Comparison of ENCODE assay signal across 1 cellular context in genomic region chr1:26027716-26028489, GRCh38.
A peak's percentile ranks its signal among the peaks of the same experiment; 100 is the strongest.
TF ChIP-seq lines count a peak whose summit lies in the region.

No MANE protein-coding gene starts in this region.

TF ChIP-seq in K562, 482 proteins besides CTCF, POLR2A, EP300 and RAD21:
- TF ChIP-seq, protein P1, sequence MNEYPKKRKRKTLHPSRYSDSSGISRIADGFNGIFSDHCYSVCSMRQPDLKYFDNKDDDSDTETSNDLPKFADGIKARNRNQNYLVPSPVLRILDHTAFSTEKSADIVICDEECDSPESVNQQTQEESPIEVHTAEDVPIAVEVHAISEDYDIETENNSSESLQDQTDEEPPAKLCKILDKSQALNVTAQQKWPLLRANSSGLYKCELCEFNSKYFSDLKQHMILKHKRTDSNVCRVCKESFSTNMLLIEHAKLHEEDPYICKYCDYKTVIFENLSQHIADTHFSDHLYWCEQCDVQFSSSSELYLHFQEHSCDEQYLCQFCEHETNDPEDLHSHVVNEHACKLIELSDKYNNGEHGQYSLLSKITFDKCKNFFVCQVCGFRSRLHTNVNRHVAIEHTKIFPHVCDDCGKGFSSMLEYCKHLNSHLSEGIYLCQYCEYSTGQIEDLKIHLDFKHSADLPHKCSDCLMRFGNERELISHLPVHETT (CRISPR knock-in tag; conservative IDR thresholded peaks at IDR 0.05 in 1 of 2, IDR thresholded peaks at IDR 0.05 in 1 of 2) = no peak
- TF ChIP-seq BHLHE40 (IDR thresholded peaks at IDR 0.05; ENCODE audit: low read length) = peak; percentile 27; the same call in 1 of the 2 replicates
- no peak for TF ChIP-seq SAFB2 (IDR thresholded peaks at IDR 0.05; ENCODE audit: borderline replicate concordance, low read depth, low read length, severe bottlenecking)
- TF ChIP-seq HMGXB4 (CRISPR knock-in tag; IDR thresholded peaks at IDR 0.05) = no peak
- TF ChIP-seq JUNB (CRISPR knock-in tag; conservative IDR thresholded peaks at IDR 0.05) = no peak
- no peak for TF ChIP-seq HDAC8 (tag; IDR thresholded peaks at IDR 0.05)
- no peak for TF ChIP-seq ERF (CRISPR knock-in tag; IDR thresholded peaks at IDR 0.05)
- no peak for TF ChIP-seq FOXK1 (CRISPR knock-in tag; IDR thresholded peaks at IDR 0.05; ENCODE audit: borderline replicate concordance)
- TF ChIP-seq HMBOX1 (IDR thresholded peaks at IDR 0.05) = no peak
- peak; percentile 40; the same call in 1 of the 2 replicates for TF ChIP-seq MTA3 (IDR thresholded peaks at IDR 0.05; ENCODE audit: borderline replicate concordance)
- TF ChIP-seq SPI1 (IDR thresholded peaks at IDR 0.05; ENCODE audit: borderline replicate concordance, low read depth, low read length) = peak; percentile 71
- no peak for TF ChIP-seq ZNF224 (CRISPR knock-in tag; IDR thresholded peaks at IDR 0.05)
- TF ChIP-seq NONO (IDR thresholded peaks at IDR 0.05; ENCODE audit: low read depth in 2 of 2, low read length in 1 of 2) = no peak
- no peak for TF ChIP-seq KDM4B (IDR thresholded peaks at IDR 0.05; ENCODE audit: borderline replicate concordance in 2 of 2, low read depth in 1 of 2)
- 0 out of 2 replicates have a peak, but pooled peaks have one; percentile 14 for TF ChIP-seq ADNP (tag; IDR thresholded peaks at IDR 0.05)
- TF ChIP-seq RBM25 (IDR thresholded peaks at IDR 0.05; ENCODE audit: low read depth, low read length, severe bottlenecking) = peak; percentile 58
- 0 out of 2 replicates have a peak, but pooled peaks have one; percentile 24 for TF ChIP-seq SMARCA5 (IDR thresholded peaks at IDR 0.05)
- peak; percentile 31; the same call in 1 of the 2 replicates for TF ChIP-seq VEZF1 (CRISPR knock-in tag; IDR thresholded peaks at IDR 0.05)
- peak; percentile 58 for TF ChIP-seq PKNOX1 (IDR thresholded peaks at IDR 0.05)
- TF ChIP-seq SMARCA4 (IDR thresholded peaks at IDR 0.05) = 0 out of 2 replicates have a peak, but pooled peaks have one; percentile 24
- TF ChIP-seq ZFP91 (CRISPR knock-in tag; IDR thresholded peaks at IDR 0.05) = peak; percentile 95
- TF ChIP-seq ZNF184 (CRISPR knock-in tag; IDR thresholded peaks at IDR 0.05) = peak; percentile 89
- no peak; the same call in 1 of the 2 replicates for TF ChIP-seq ZNF12 (CRISPR knock-in tag; IDR thresholded peaks at IDR 0.05)
- TF ChIP-seq CTBP1 (IDR thresholded peaks at IDR 0.05; ENCODE audit: borderline replicate concordance) = 0 out of 2 replicates have a peak, but pooled peaks have one; percentile 12
- no peak for TF ChIP-seq ARID2 (IDR thresholded peaks at IDR 0.05)
- no peak for TF ChIP-seq ZNF395 (CRISPR knock-in tag; IDR thresholded peaks at IDR 0.05)
- peak; percentile 32; the same call in 1 of the 2 replicates for TF ChIP-seq JUND (IDR thresholded peaks at IDR 0.05; ENCODE audit: borderline replicate concordance, low read depth, low read length)
- no peak; the same call in 2 of the 3 replicates for TF ChIP-seq JUND (tag; IDR thresholded peaks at IDR 0.05; ENCODE audit: borderline replicate concordance, low read depth, low read length)
- TF ChIP-seq, protein P2, sequence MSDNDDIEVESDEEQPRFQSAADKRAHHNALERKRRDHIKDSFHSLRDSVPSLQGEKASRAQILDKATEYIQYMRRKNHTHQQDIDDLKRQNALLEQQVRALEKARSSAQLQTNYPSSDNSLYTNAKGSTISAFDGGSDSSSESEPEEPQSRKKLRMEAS (CRISPR knock-in tag; IDR thresholded peaks at IDR 0.05) = 0 out of 2 replicates have a peak, but pooled peaks have one; percentile 17
- TF ChIP-seq RCOR1 (IDR thresholded peaks at IDR 0.05; ENCODE audit: borderline replicate concordance in 1 of 2, low read depth in 2 of 2, low read length in 2 of 2) = peak in 1 of 2 experiments; percentile 52; a peak in 1 of 4 replicates
- peak; percentile 28 for TF ChIP-seq ZNF384 (IDR thresholded peaks at IDR 0.05; ENCODE audit: low read depth, low read length)
- no peak for TF ChIP-seq RNF2 (IDR thresholded peaks at IDR 0.05)
- peak; percentile 65 to 98 for TF ChIP-seq MAZ (CRISPR knock-in tag; conservative IDR thresholded peaks at IDR 0.05 in 1 of 2, IDR thresholded peaks at IDR 0.05 in 1 of 2)
- peak in 1 of 2 experiments; percentile 38; a peak in 2 of 4 replicates for TF ChIP-seq KDM1A (IDR thresholded peaks at IDR 0.05)
- TF ChIP-seq MNT (conservative IDR thresholded peaks at IDR 0.05) = no peak
- peak; percentile 42; the same call in 1 of the 2 replicates for TF ChIP-seq DPF2 (IDR thresholded peaks at IDR 0.05)
- 0 out of 2 replicates have a peak, but pooled peaks have one; percentile 18 for TF ChIP-seq CREM (IDR thresholded peaks at IDR 0.05; ENCODE audit: low read depth)
- peak; percentile 5; the same call in 1 of the 2 replicates for TF ChIP-seq NFE2 (IDR thresholded peaks at IDR 0.05; ENCODE audit: low read depth)
- peak; percentile 72 for TF ChIP-seq BCOR (IDR thresholded peaks at IDR 0.05)
- TF ChIP-seq MAFK (IDR thresholded peaks at IDR 0.05; ENCODE audit: low read length) = no peak
- peak; percentile 59 for TF ChIP-seq MEIS2 (IDR thresholded peaks at IDR 0.05; ENCODE audit: partially characterized antibody)
- no peak for TF ChIP-seq BRF1 (IDR thresholded peaks at IDR 0.05; ENCODE audit: borderline replicate concordance, extremely low read depth, insufficient read length)
- no peak for TF ChIP-seq U2AF1 (optimal IDR thresholded peaks at IDR 0.05; ENCODE audit: low read depth, low read length)
- TF ChIP-seq MBD1 (CRISPR knock-in tag; IDR thresholded peaks at IDR 0.05) = no peak
